In genomic region chr2:231866450-231866849, GRCh38 we compare ENCODE assay signal across 29 cellular contexts. TPM values are rescaled to one million over a fixed set of nuclear protein-coding genes. Genes with fewer than 3 reads are reported as not detected.
"Had no signal": no experiment of that assay in that cellular context is flagged by ENCODE, and none has a peak within 500 bp of the region (broad histone marks: within the 10 kb centered on the region; RNA-seq: fewer than 3 reads in every experiment).

No MANE protein-coding gene starts in this region.

- H3K4me3 ChIP-seq: adrenal gland, cardiac muscle cell, gastroesophageal sphincter, skin epidermis, thoracic aorta had no signal

- H3K9me3 ChIP-seq: adrenal gland, neutrophil had no signal

- H3K27ac ChIP-seq: adrenal gland, cardiac muscle cell, gastroesophageal sphincter, neutrophil, skin epidermis, thoracic aorta had no signal

- H3K27me3 ChIP-seq: adrenal gland, cardiac muscle cell had no signal

- H3K36me3 ChIP-seq: adrenal gland, cardiac muscle cell, gastroesophageal sphincter, neutrophil, thoracic aorta had no signal

- ATAC-seq: effector memory CD8-positive, alpha-beta T cell; gastroesophageal sphincter; sciatic nerve had no signal

- FAIRE-seq: urothelium cell line had no signal

- H3K4me1 ChIP-seq: adrenal gland, gastroesophageal sphincter had no signal

- DNase-seq: activated CD4-positive, alpha-beta memory T cell treated with anti-CD3 and anti-CD28 coated beads for 36 hours; activated CD4-positive, alpha-beta T cell treated with anti-CD3 and anti-CD28 coated beads, Interleukin-2, amount 10 ng/mL, durations not matched to agents 24 days and 14 days; activated CD4-positive, CD25-positive, alpha-beta regulatory T cell treated with anti-CD3 and anti-CD28 coated beads, Interleukin-2, amount 50 U/mL, for 72 hours; activated CD8-positive, alpha-beta memory T cell treated with anti-CD3 and anti-CD28 coated beads, Interleukin-2, amount 50 U/mL, for 4 hours; activated effector memory CD4-positive, alpha-beta T cell treated with anti-CD3 and anti-CD28 coated beads, Interleukin-2, amount 50 U/mL, for 16 hours; activated naive CD4-positive, alpha-beta T cell treated with anti-CD3 and anti-CD28 coated beads for 36 hours; activated naive CD8-positive, alpha-beta T cell treated with anti-CD3 and anti-CD28 coated beads for 36 hours; activated T-cell treated with anti-CD3 and anti-CD28 coated beads, Interleukin-2, amount 50 U/mL, for 1 hour; adrenal gland; aorta; cortex of kidney; effector memory CD8-positive, alpha-beta T cell; erythroblast; hypothalamus; immature natural killer cell; naive B cell; nephron progenitor cell; stimulated activated CD4-positive, alpha-beta T cell treated with anti-CD3 and anti-CD28 coated beads, Interleukin-12 subunit alpha, Interleukin-12 subunit beta, amount 100 ng/mL, for 4 hours; stimulated activated CD4-positive, alpha-beta T cell treated with anti-CD3 and anti-CD28 coated beads, Interleukin-4, amount 100 ng/mL, for 1 hour; T-helper 9 cell; trophoblast cell had no signal

RNA-seq across cellular contexts. Expression of gene NPPC, which starts 59.7 kb away (rescaled TPM):
- polyA plus RNA-seq: fibroblast of lung had no signal
